Comparison of ENCODE assay signal across 20 cellular contexts in genomic region chr10:95434583-95434982, GRCh38.
DNase-seq lines count a peak whose midpoint lies in the region; ATAC-seq and TF ChIP-seq lines count a peak whose summit lies in the region.
"Had no signal": no experiment of that assay in that cellular context is flagged by ENCODE, and none has a peak within 500 bp of the region (broad histone marks: within the 10 kb centered on the region; RNA-seq: fewer than 3 reads in every experiment).

No MANE protein-coding gene starts in this region.

- H3K79me2 ChIP-seq in parathyroid adenoma, result no peaks in the 10 kb centered on the region

- no peak overlapping the region for H3K9ac ChIP-seq in parathyroid adenoma

- H3K9me3 ChIP-seq in gastroesophageal sphincter (no peaks in the 10 kb centered on the region), parathyroid adenoma (ENCODE audit: control insufficient read depth, low read length) (no peaks in the 10 kb centered on the region), transverse colon (no peaks in the 10 kb centered on the region)
- H3K9me3 ChIP-seq: MG63 had no signal

- DNase-seq in transverse colon, result no peak
- no peak for DNase-seq in stimulated activated CD4-positive, alpha-beta T cell treated with anti-CD3 and anti-CD28 coated beads, Interleukin-4, amount 100 ng/mL, for 1 hour
- no peak for DNase-seq in activated naive CD4-positive, alpha-beta T cell treated with anti-CD3 and anti-CD28 coated beads for 36 hours
- no peak for DNase-seq in NCI-H1092 (lab: John Stamatoyannopoulos, UW)
- DNase-seq: activated CD8-positive, alpha-beta T cell treated with anti-CD3 and anti-CD28 coated beads, Interleukin-2, amount 10 ng/mL, durations not matched to agents 7 days and 5 days; activated T-cell treated with anti-CD3 and anti-CD28 coated beads, Interleukin-2, amount 50 U/mL, for 48 hours; AML-193; effector memory CD4-positive, alpha-beta T cell; GF-D8; IMR-90; MG63; naive thymus-derived CD4-positive, alpha-beta T cell; NCI-H2029; posterior cingulate gyrus; stimulated activated naive CD4-positive, alpha-beta T cell treated with Interleukin-2 at 50 U/mL for 16 hours had no signal

- peaks cover 5% of the 10 kb centered on the region for H3K36me3 Mint-ChIP-seq in brain
- H3K36me3 Mint-ChIP-seq in activated naive CD4-positive, alpha-beta T cell treated with anti-CD3 and anti-CD28 coated beads for 36 hours (ENCODE audit: low read depth), result no peaks in the 10 kb centered on the region
- H3K36me3 Mint-ChIP-seq: naive thymus-derived CD4-positive, alpha-beta T cell had no signal

- intact Hi-C loops in transverse colon (cut with DNase I; ENCODE audit: low total_unique reads), result no loop called here
- intact Hi-C loops in activated naive CD4-positive, alpha-beta T cell treated with anti-CD3 and anti-CD28 coated beads for 36 hours (cut with micrococcal nuclease), result no loop called here

- H3K27me3 Mint-ChIP-seq in brain, result no peaks in the 10 kb centered on the region
- H3K27me3 Mint-ChIP-seq in activated naive CD4-positive, alpha-beta T cell treated with anti-CD3 and anti-CD28 coated beads for 36 hours (ENCODE audit: low read depth), result no peaks in the 10 kb centered on the region
- H3K27me3 Mint-ChIP-seq: naive thymus-derived CD4-positive, alpha-beta T cell had no signal

- H3K27ac ChIP-seq in gastroesophageal sphincter (peak overlapping the region; percentile 75 to 97 (median 87)), parathyroid adenoma (peak overlapping the region; percentile 47), transverse colon (peak overlapping the region; percentile 43 to 89 (median 88))
- H3K27ac ChIP-seq: cardiac muscle cell had no signal

- peaks cover 39% of the 10 kb centered on the region for H3K4me1 Mint-ChIP-seq in brain
- H3K4me1 Mint-ChIP-seq in activated naive CD4-positive, alpha-beta T cell treated with anti-CD3 and anti-CD28 coated beads for 36 hours (ENCODE audit: low read depth), result no peaks in the 10 kb centered on the region

- 62 to 67% methylated on average over 9 of the region's 9 CpGs for WGBS in gastroesophageal sphincter (ENCODE audit: low coverage in 1 of 2), 2 donors
- WGBS in transverse colon (ENCODE audit: low coverage in 1 of 2), 2 donors, result 77 to 83% methylated on average over 4 to 9 of the region's 9 CpGs

- TF ChIP-seq CTCF in brain (conservative IDR thresholded peaks at IDR 0.05), result no peak
- TF ChIP-seq CTCF in gastroesophageal sphincter (IDR thresholded peaks at IDR 0.05), result no peak
- no peak for TF ChIP-seq CTCF in parathyroid adenoma (IDR thresholded peaks at IDR 0.05)
- TF ChIP-seq CTCF in transverse colon (IDR thresholded peaks at IDR 0.05), result no peak

- in situ Hi-C loops in transverse colon (cut with MboI; ENCODE audit: low pct_ligation_motif_present in 1 of 4, low pct_unique_long_range_greater_than_20kb in 1 of 4, low sequenced_read_pairs in 3 of 4), result loop anchor here in 3 of 4 donors (5.0 to 25.0 kb wide), 3 partner anchors 160 to 403 kb away; no protein-coding TSS in a partner anchor

- no peak overlapping the region for H3K4me2 ChIP-seq in parathyroid adenoma (ENCODE audit: low read length)

- CTCF ChIA-PET in activated naive CD4-positive, alpha-beta T cell treated with anti-CD3 and anti-CD28 coated beads for 36 hours (lab: Charles Lee), result interaction anchor here (0.6 to 1.3 kb wide), 2 partner anchors 9 to 14 kb away, joined by 3 read pairs; no protein-coding TSS in a partner anchor

- no peak overlapping the region for H3K4me3 Mint-ChIP-seq in brain
- no peak overlapping the region for H3K4me3 Mint-ChIP-seq in activated naive CD4-positive, alpha-beta T cell treated with anti-CD3 and anti-CD28 coated beads for 36 hours
- H3K4me3 Mint-ChIP-seq: activated CD8-positive, alpha-beta T cell treated with anti-CD3 and anti-CD28 coated beads, Interleukin-2, amount 10 ng/mL, durations not matched to agents 7 days and 5 days; naive thymus-derived CD4-positive, alpha-beta T cell; T-helper 1 cell treated with Interleukin-12 subunit alpha and Interleukin-12 subunit beta and Interleukin-4 antibody, amounts not matched to agents 30 μg/mL and 1 μg/mL, for 36 hours had no signal

- H3K9me3 Mint-ChIP-seq in brain, result no peaks in the 10 kb centered on the region
- H3K9me3 Mint-ChIP-seq in activated naive CD4-positive, alpha-beta T cell treated with anti-CD3 and anti-CD28 coated beads for 36 hours, result no peaks in the 10 kb centered on the region
- H3K9me3 Mint-ChIP-seq: naive thymus-derived CD4-positive, alpha-beta T cell; T-helper 1 cell treated with Interleukin-12 subunit alpha and Interleukin-12 subunit beta and Interleukin-4 antibody, amounts not matched to agents 30 μg/mL and 1 μg/mL, for 36 hours had no signal

- peak overlapping the region in 4 of 5 experiments; percentile 1 to 47 (median 39) for H3K27ac Mint-ChIP-seq in brain
- no peak overlapping the region for H3K27ac Mint-ChIP-seq in activated naive CD4-positive, alpha-beta T cell treated with anti-CD3 and anti-CD28 coated beads for 36 hours
- H3K27ac Mint-ChIP-seq: activated CD8-positive, alpha-beta T cell treated with anti-CD3 and anti-CD28 coated beads, Interleukin-2, amount 10 ng/mL, durations not matched to agents 7 days and 5 days; naive thymus-derived CD4-positive, alpha-beta T cell; T-helper 1 cell treated with Interleukin-12 subunit alpha and Interleukin-12 subunit beta and Interleukin-4 antibody, amounts not matched to agents 30 μg/mL and 1 μg/mL, for 36 hours had no signal

- H3K27me3 ChIP-seq in gastroesophageal sphincter (no peaks in the 10 kb centered on the region), parathyroid adenoma (ENCODE audit: control insufficient read depth, insufficient read depth, low read length) (no peaks in the 10 kb centered on the region), transverse colon (no peaks in the 10 kb centered on the region)
- H3K27me3 ChIP-seq: cardiac muscle cell had no signal

- peaks cover 23 to 100% (median 43%) of the 10 kb centered on the region in 3 donors for H3K4me1 ChIP-seq in gastroesophageal sphincter
- H3K4me1 ChIP-seq in parathyroid adenoma, result no peaks in the 10 kb centered on the region
- H3K4me1 ChIP-seq in transverse colon, result peaks cover 0 to 24% (median 6%) of the 10 kb centered on the region in 4 donors

- ATAC-seq in gastroesophageal sphincter, result no peak
- ATAC-seq: activated CD8-positive, alpha-beta T cell treated with anti-CD3 and anti-CD28 coated beads, Interleukin-2, amount 10 ng/mL, durations not matched to agents 7 days and 5 days; naive thymus-derived CD4-positive, alpha-beta T cell had no signal

- TF ChIP-seq POLR2A in gastroesophageal sphincter (IDR thresholded peaks at IDR 0.05) (no peak), transverse colon (IDR thresholded peaks at IDR 0.05) (no peak)

- H2AFZ ChIP-seq in parathyroid adenoma, result no peak overlapping the region

- H3K36me3 ChIP-seq in gastroesophageal sphincter (peaks cover 0 to 87% of the 10 kb centered on the region in 2 donors), parathyroid adenoma (ENCODE audit: control insufficient read depth, insufficient read depth, low read length) (no peaks in the 10 kb centered on the region), transverse colon (no peaks in the 10 kb centered on the region)
- H3K36me3 ChIP-seq: cardiac muscle cell, MG63 had no signal

- TF ChIP-seq EP300 in gastroesophageal sphincter (IDR thresholded peaks at IDR 0.05) (no peak), transverse colon (IDR thresholded peaks at IDR 0.05; ENCODE audit: low read depth) (no peak)

- no peak overlapping the region for H3K4me3 ChIP-seq in gastroesophageal sphincter
- H3K4me3 ChIP-seq in parathyroid adenoma (ENCODE audit: low read depth, low read length), result no peak overlapping the region
- H3K4me3 ChIP-seq in transverse colon, result no peak overlapping the region
- H3K4me3 ChIP-seq: cardiac muscle cell, MG63 had no signal
